9 cellular contexts compared by ENCODE assay signal in the genomic region with DNA sequence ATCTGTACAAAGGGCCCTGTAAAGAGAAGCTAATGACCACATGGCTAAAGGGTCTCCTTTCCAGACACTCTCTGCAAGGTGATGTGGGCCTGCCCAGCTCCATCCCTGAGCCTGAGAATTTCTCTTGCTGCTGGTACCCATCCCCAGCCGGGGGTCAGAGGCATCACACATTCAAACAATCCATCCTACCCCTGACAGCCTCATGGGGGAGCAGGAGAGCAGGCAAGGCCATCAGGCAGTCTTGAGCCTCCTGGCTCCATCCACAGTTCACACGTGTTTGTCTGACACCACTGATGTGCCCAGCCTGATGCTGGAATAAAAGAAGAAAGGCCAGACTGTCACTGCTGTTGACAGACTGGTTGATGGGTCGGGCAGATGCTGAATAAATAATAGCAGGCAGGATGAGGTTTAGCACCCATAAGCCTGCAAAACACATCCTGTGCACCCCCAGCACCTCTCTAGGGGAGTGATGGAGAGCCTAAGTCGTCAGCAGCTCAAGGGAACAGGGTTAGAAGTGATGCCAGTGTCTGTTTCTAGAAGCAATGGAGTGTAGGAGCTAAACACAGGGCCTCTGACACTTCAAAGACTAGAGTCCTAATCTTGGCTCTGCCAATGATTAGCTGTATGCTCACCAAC. TPM values are rescaled to one million over a fixed set of nuclear protein-coding genes. Genes with fewer than 3 reads are reported as not detected.
A peak's percentile ranks its signal among the peaks of the same experiment; 100 is the strongest.
DNase-seq lines count a peak whose midpoint lies in the region; ATAC-seq, FAIRE-seq and TF ChIP-seq lines count a peak whose summit lies in the region.
"Had no signal": no experiment of that assay in that cellular context is flagged by ENCODE, and none has a peak within 500 bp of the region (broad histone marks: within the 10 kb centered on the region; RNA-seq: fewer than 3 reads in every experiment).

No MANE protein-coding gene starts in this region.

- TF ChIP-seq CTCF in D721Med (IDR thresholded peaks at IDR 0.05; ENCODE audit: insufficient read depth, missing control alignments) (peak; percentile 62), cardiac fibroblast (IDR thresholded peaks at IDR 0.05; ENCODE audit: low read depth, low read length) (peak; percentile 59)

- H3K36me3 ChIP-seq in H7 (replicated peaks; ENCODE audit: control insufficient read depth, insufficient read depth, low read length), result no peaks in the 10 kb centered on the region
- H3K36me3 ChIP-seq: neutrophil had no signal

- no peak overlapping the region for H3K27ac ChIP-seq in substantia nigra (ENCODE audit: low read depth, low read length, poor library complexity, severe bottlenecking)
- H3K27ac ChIP-seq: neutrophil had no signal

- DNase-seq in D721Med (ENCODE audit: insufficient read length, low spot score) (peak; percentile 41), H7 (peak; percentile 88), RPMI7951 (ENCODE audit: low read depth) (peak; percentile 13), cardiac fibroblast (ENCODE audit: low read depth in 2 of 2) (peak; percentile 19 to 36), left colon (peak in 1 of 2 donors; percentile 25), substantia nigra (lab: John Stamatoyannopoulos, UW) (peak in 44 of 49 donors; percentile 4 to 78 (median 36)), GOT3 (lab: John Stamatoyannopoulos, UW) (no peak)

- FAIRE-seq in D721Med (lab: Jason Lieb, UNC), result no peak

- no peak overlapping the region for H3K4me3 ChIP-seq in H7 (ENCODE audit: insufficient read depth, low read depth, low read length)
- H3K4me3 ChIP-seq in cardiac fibroblast (replicated peaks in 1 of 2; ENCODE audit: low read depth in 2 of 2, low read length in 2 of 2), result no peak overlapping the region

- intact Hi-C loops in left colon (cut with DNase I, micrococcal nuclease), result no loop called here

- no peaks in the 10 kb centered on the region for H3K27me3 ChIP-seq in H7 (ENCODE audit: control insufficient read depth, insufficient read depth, low read length)

- peak; percentile 49 for ATAC-seq in left colon
- ATAC-seq in HG02588 (IDR thresholded peaks at IDR 0.05; ENCODE audit: unreplicated experiment), result no peak

RNA-seq across cellular contexts. Expression of a gene that starts 43.5 kb away (rescaled TPM):
- 2.5 and 5.0 TPM in 2 replicates for total RNA-seq in H7 (2014; rRNA removed; shearing (Covaris generic))
- total RNA-seq in RPMI7951 (2014; rRNA removed; shearing (Covaris generic)), result under 0.01 TPM in 1 of 2 replicates, not detected in the other
- under 1 TPM; 0.34 to 0.37 TPM for total RNA-seq in left colon
